ENCODE assay signal across 1 cellular context in the genomic region with DNA sequence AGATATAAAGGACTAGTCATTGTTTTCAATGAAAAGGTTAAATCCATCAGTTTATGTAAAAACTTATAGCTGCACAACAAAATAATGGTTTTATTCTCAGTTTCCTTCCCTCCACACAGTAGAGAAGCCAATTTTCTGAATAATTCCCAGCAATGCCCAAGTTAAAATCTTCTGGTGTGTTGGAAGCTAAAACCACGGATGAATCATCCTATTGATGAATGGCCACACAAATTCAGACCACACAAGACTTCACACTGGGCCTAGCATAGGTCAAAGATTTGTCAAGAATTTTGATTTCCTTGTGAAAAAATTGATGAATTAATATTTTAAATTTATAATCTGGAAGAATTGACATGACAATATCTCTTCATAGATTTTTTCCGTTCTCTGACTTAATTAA.
A peak's percentile ranks its signal among the peaks of the same experiment; 100 is the strongest.
TF ChIP-seq lines count a peak whose summit lies in the region.

No MANE protein-coding gene starts in this region.

TF ChIP-seq in SK-N-SH, 30 proteins besides CTCF, POLR2A, EP300 and RAD21 (continued from another document):
- TF ChIP-seq, protein P1, sequence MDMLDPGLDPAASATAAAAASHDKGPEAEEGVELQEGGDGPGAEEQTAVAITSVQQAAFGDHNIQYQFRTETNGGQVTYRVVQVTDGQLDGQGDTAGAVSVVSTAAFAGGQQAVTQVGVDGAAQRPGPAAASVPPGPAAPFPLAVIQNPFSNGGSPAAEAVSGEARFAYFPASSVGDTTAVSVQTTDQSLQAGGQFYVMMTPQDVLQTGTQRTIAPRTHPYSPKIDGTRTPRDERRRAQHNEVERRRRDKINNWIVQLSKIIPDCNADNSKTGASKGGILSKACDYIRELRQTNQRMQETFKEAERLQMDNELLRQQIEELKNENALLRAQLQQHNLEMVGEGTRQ (IDR thresholded peaks at IDR 0.05; ENCODE audit: borderline replicate concordance, low read depth, low read length), result no peak
- TF ChIP-seq FOSL2 (IDR thresholded peaks at IDR 0.05; ENCODE audit: borderline replicate concordance, low read depth) (peak; percentile 82; the same call in 1 of the 2 replicates), JUND (IDR thresholded peaks at IDR 0.05) (peak; percentile 78), NRF1 (IDR thresholded peaks at IDR 0.05; ENCODE audit: low read depth, low read length) (no peak), TCF12 (IDR thresholded peaks at IDR 0.05) (peak; percentile 64), PBX3 (IDR thresholded peaks at IDR 0.05) (peak; percentile 77)
- TF ChIP-seq, protein P2, sequence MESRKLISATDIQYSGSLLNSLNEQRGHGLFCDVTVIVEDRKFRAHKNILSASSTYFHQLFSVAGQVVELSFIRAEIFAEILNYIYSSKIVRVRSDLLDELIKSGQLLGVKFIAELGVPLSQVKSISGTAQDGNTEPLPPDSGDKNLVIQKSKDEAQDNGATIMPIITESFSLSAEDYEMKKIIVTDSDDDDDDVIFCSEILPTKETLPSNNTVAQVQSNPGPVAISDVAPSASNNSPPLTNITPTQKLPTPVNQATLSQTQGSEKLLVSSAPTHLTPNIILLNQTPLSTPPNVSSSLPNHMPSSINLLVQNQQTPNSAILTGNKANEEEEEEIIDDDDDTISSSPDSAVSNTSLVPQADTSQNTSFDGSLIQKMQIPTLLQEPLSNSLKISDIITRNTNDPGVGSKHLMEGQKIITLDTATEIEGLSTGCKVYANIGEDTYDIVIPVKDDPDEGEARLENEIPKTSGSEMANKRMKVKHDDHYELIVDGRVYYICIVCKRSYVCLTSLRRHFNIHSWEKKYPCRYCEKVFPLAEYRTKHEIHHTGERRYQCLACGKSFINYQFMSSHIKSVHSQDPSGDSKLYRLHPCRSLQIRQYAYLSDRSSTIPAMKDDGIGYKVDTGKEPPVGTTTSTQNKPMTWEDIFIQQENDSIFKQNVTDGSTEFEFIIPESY (IDR thresholded peaks at IDR 0.05; ENCODE audit: borderline replicate concordance, low read depth), result no peak
